In genomic region chr4:122104184-122104583, GRCh38 we compare ENCODE assay signal across 22 cellular contexts.
"Had no signal": no experiment of that assay in that cellular context is flagged by ENCODE, and none has a peak within 500 bp of the region (broad histone marks: within the 10 kb centered on the region; RNA-seq: fewer than 3 reads in every experiment).

No MANE protein-coding gene starts in this region.

- H3K27me3 Mint-ChIP-seq: activated T-cell treated with anti-CD3 and anti-CD28 coated beads, Interleukin-2, amount 50 U/mL, for 24 hours had no signal

- H3K9me3 Mint-ChIP-seq: activated B cell treated with CpG ODN at 0.5 μM for 24 hours; activated CD4-positive, alpha-beta T cell treated with anti-CD3 and anti-CD28 coated beads, Interleukin-2, amount 10 ng/mL, durations not matched to agents 24 days and 14 days; activated CD8-positive, alpha-beta T cell treated with anti-CD3 and anti-CD28 coated beads for 36 hours; activated T-cell treated with anti-CD3 and anti-CD28 coated beads, Interleukin-2, amount 50 U/mL, for 24 hours; activated T-helper 2 cell treated with anti-CD3 and anti-CD28 coated beads, Interferon-gamma antibody, Interleukin-2, Interleukin-4, amounts not matched to agents 10 μg/mL and 5 μg/mL and 100 μg/mL, durations not matched to agents 14 hours and 24 hours and 36 hours; central memory CD8-positive, alpha-beta T cell; immature natural killer cell; naive thymus-derived CD4-positive, alpha-beta T cell had no signal

- H3K27me3 ChIP-seq: colonic mucosa, heart left ventricle, tibial nerve had no signal

- H3K4me3 ChIP-seq: colonic mucosa, heart left ventricle, prostate gland, skin epidermis, tibial nerve had no signal

- H3K4me1 Mint-ChIP-seq: activated B cell treated with CpG ODN at 0.5 μM for 24 hours; activated CD4-positive, alpha-beta T cell treated with anti-CD3 and anti-CD28 coated beads, Interleukin-2, amount 10 ng/mL, durations not matched to agents 24 days and 14 days; central memory CD8-positive, alpha-beta T cell; immature natural killer cell had no signal

- H3K27ac ChIP-seq: colonic mucosa, heart left ventricle, prostate gland, skin epidermis, tibial nerve had no signal

- H3K9me3 ChIP-seq: colonic mucosa, heart left ventricle, prostate gland, tibial nerve had no signal

- FAIRE-seq: frontal cortex, urothelium cell line had no signal

- ATAC-seq: activated CD8-positive, alpha-beta T cell treated with anti-CD3 and anti-CD28 coated beads for 36 hours; heart left ventricle; naive thymus-derived CD4-positive, alpha-beta T cell; right cardiac atrium; stimulated activated naive CD8-positive, alpha-beta T cell treated with anti-CD3 and anti-CD28 coated beads, Interleukin-15, Interleukin-2, amounts not matched to agents 100 U/mL and 50 U/mL, for 24 hours had no signal

- H3K36me3 ChIP-seq: colonic mucosa, heart left ventricle, prostate gland, tibial nerve had no signal

- H3K36me3 Mint-ChIP-seq: immature natural killer cell; naive thymus-derived CD4-positive, alpha-beta T cell had no signal

- H3K27ac Mint-ChIP-seq: activated B cell treated with CpG ODN at 0.5 μM for 24 hours; activated CD4-positive, alpha-beta T cell treated with anti-CD3 and anti-CD28 coated beads, Interleukin-2, amount 10 ng/mL, durations not matched to agents 24 days and 14 days; activated CD8-positive, alpha-beta T cell treated with anti-CD3 and anti-CD28 coated beads for 36 hours; activated T-cell treated with anti-CD3 and anti-CD28 coated beads, Interleukin-2, amount 50 U/mL, for 24 hours; activated T-helper 2 cell treated with anti-CD3 and anti-CD28 coated beads, Interferon-gamma antibody, Interleukin-2, Interleukin-4, amounts not matched to agents 10 μg/mL and 5 μg/mL and 100 μg/mL, durations not matched to agents 14 hours and 24 hours and 36 hours; immature natural killer cell; naive thymus-derived CD4-positive, alpha-beta T cell had no signal

- H3K4me1 ChIP-seq: colonic mucosa, heart left ventricle, prostate gland, tibial nerve had no signal

- DNase-seq: activated B cell treated with CpG ODN at 0.5 μM for 24 hours; activated CD4-positive, alpha-beta T cell treated with anti-CD3 and anti-CD28 coated beads, Interleukin-2, amount 10 ng/mL, durations not matched to agents 24 days and 14 days; activated CD8-positive, alpha-beta T cell treated with anti-CD3 and anti-CD28 coated beads for 36 hours; activated naive CD4-positive, alpha-beta T cell treated with Interleukin-2 at 50 U/mL for 16 hours; activated T-cell treated with anti-CD3 and anti-CD28 coated beads, Interleukin-2, amount 50 U/mL, for 24 hours; anterior cingulate cortex; colonic mucosa; erythroblast; heart left ventricle; immature natural killer cell; mesenchymal stem cell; naive thymus-derived CD4-positive, alpha-beta T cell; right cardiac atrium; stimulated activated naive CD8-positive, alpha-beta T cell treated with anti-CD3 and anti-CD28 coated beads, Interleukin-15, Interleukin-2, amounts not matched to agents 100 U/mL and 50 U/mL, for 24 hours; substantia nigra had no signal

- H3K4me3 Mint-ChIP-seq: activated B cell treated with CpG ODN at 0.5 μM for 24 hours; activated CD4-positive, alpha-beta T cell treated with anti-CD3 and anti-CD28 coated beads, Interleukin-2, amount 10 ng/mL, durations not matched to agents 24 days and 14 days; activated CD8-positive, alpha-beta T cell treated with anti-CD3 and anti-CD28 coated beads for 36 hours; activated T-cell treated with anti-CD3 and anti-CD28 coated beads, Interleukin-2, amount 50 U/mL, for 24 hours; central memory CD8-positive, alpha-beta T cell; immature natural killer cell; naive thymus-derived CD4-positive, alpha-beta T cell had no signal
